ENCODE assay signal across 22 cellular contexts in genomic region chr6:111276335-111276734, GRCh38.
"Had no signal": no experiment of that assay in that cellular context is flagged by ENCODE, and none has a peak within 500 bp of the region (broad histone marks: within the 10 kb centered on the region; RNA-seq: fewer than 3 reads in every experiment).

No MANE protein-coding gene starts in this region.

- ATAC-seq: activated CD4-positive, CD25-positive, alpha-beta regulatory T cell treated with anti-CD3 and anti-CD28 coated beads, Interleukin-2, amount 50 U/mL, for 24 hours; esophagus mucosa; heart right ventricle; naive thymus-derived CD8-positive, alpha-beta T cell; pancreas; psoas muscle; stimulated activated naive B cell treated with anti-CD40 and anti-IgM and Interleukin-4, amounts not matched to agents 10 μg/mL and 1 μg/mL and 100 μg/mL, for 72 hours had no signal

- H3K4me1 ChIP-seq: heart right ventricle, pancreas, psoas muscle, stomach, thyroid gland had no signal

- H3K4me3 ChIP-seq: heart right ventricle, pancreas, psoas muscle, stomach, thyroid gland had no signal

- H3K27me3 ChIP-seq: heart right ventricle, pancreas, stomach, thyroid gland had no signal

- DNase-seq: activated CD4-positive, alpha-beta T cell treated with anti-CD3 and anti-CD28 coated beads for 48 hours; activated CD4-positive, alpha-beta T cell treated with anti-CD3 and anti-CD28 coated beads, Interleukin-2, amount 50 U/mL, for 48 hours; activated CD8-positive, alpha-beta memory T cell treated with anti-CD3 and anti-CD28 coated beads, Interleukin-2, amount 50 U/mL, for 4 hours; activated gamma-delta T cell treated with Interleukin-2 at 50 U/mL for 16 hours; activated naive CD4-positive, alpha-beta T cell treated with anti-CD3 and anti-CD28 coated beads, Interleukin-2, amount 50 U/mL, for 16 hours; activated T-cell treated with anti-CD3 and anti-CD28 coated beads, Interleukin-2, amount 50 U/mL, for 1 hour; amygdala; foreskin melanocyte; heart right ventricle; midbrain; naive thymus-derived CD8-positive, alpha-beta T cell; pancreas; psoas muscle; stimulated activated CD4-positive, alpha-beta T cell treated with anti-CD3 and anti-CD28 coated beads, Interleukin-15, amount 100 ng/mL, for 24 hours; stimulated activated CD4-positive, alpha-beta T cell treated with anti-CD3 and anti-CD28 coated beads, Interleukin-2, amount 100 ng/mL, for 24 hours; stimulated activated naive B cell treated with anti-CD40 and anti-IgM and Interleukin-4, amounts not matched to agents 10 μg/mL and 1 μg/mL and 100 μg/mL, for 72 hours; stomach; T-helper 9 cell; thyroid gland; WERI-Rb-1 had no signal

- H3K9me3 ChIP-seq: pancreas, thyroid gland had no signal

- H3K27ac ChIP-seq: heart right ventricle, pancreas, psoas muscle, stomach, thyroid gland, WERI-Rb-1 had no signal
